14 cellular contexts compared by ENCODE assay signal in genomic region chr7:158730383-158731055, GRCh38. TPM values are rescaled to one million over a fixed set of nuclear protein-coding genes. Genes with fewer than 3 reads are reported as not detected.
DNase-seq lines count a peak whose midpoint lies in the region; ATAC-seq and TF ChIP-seq lines count a peak whose summit lies in the region.
"Had no signal": no experiment of that assay in that cellular context is flagged by ENCODE, and none has a peak within 500 bp of the region (broad histone marks: within the 10 kb centered on the region; RNA-seq: fewer than 3 reads in every experiment).

No MANE protein-coding gene starts in this region.

- H3K27me3 ChIP-seq in right lobe of liver = no peaks in the 10 kb centered on the region
- H3K27me3 ChIP-seq: body of pancreas had no signal

- DNase-seq in activated T-cell treated with anti-CD3 and anti-CD28 coated beads, Interleukin-2, amount 50 U/mL, for 24 hours = no peak
- DNase-seq in activated T-cell treated with anti-CD3 and anti-CD28 coated beads for 4 hours = no peak
- DNase-seq in activated naive CD4-positive, alpha-beta T cell treated with anti-CD3 and anti-CD28 coated beads, Interleukin-2, amount 50 U/mL, for 72 hours (ENCODE audit: low spot score in 2 of 2) = no peak
- no peak for DNase-seq in right lobe of liver
- DNase-seq in smooth muscle cell of the brain vasculature (ENCODE audit: low read depth, low spot score) = peak; percentile 46
- no peak for DNase-seq in OCI-M2 (lab: John Stamatoyannopoulos, UW; ENCODE audit: unreplicated experiment)
- DNase-seq: ACHN, body of pancreas, DMS 273 treated with DMSO at 0.1 percent for 48 hours, NCI-H524 treated with DMSO at 0.1 percent for 48 hours, T-helper 9 cell had no signal

- H3K36me3 Mint-ChIP-seq in activated T-cell treated with anti-CD3 and anti-CD28 coated beads, Interleukin-2, amount 50 U/mL, for 24 hours (ENCODE audit: low read depth) = peaks cover 59% of the 10 kb centered on the region
- H3K36me3 Mint-ChIP-seq in activated naive CD4-positive, alpha-beta T cell treated with anti-CD3 and anti-CD28 coated beads, Interleukin-2, amount 50 U/mL, for 72 hours = peaks cover under 1 to 18% of the 10 kb centered on the region in 2 donors

- H3K36me3 ChIP-seq in right lobe of liver = peaks cover 0 to 3% (median 0%) of the 10 kb centered on the region in 4 donors

- no peak for ATAC-seq in activated naive CD4-positive, alpha-beta T cell treated with anti-CD3 and anti-CD28 coated beads, Interleukin-2, amount 50 U/mL, for 72 hours
- ATAC-seq in right lobe of liver (peak; percentile 43 to 74 (median 60)), GM19395 (IDR thresholded peaks at IDR 0.05; ENCODE audit: unreplicated experiment) (no peak), HG03439 (IDR thresholded peaks at IDR 0.05; ENCODE audit: unreplicated experiment) (no peak)
- ATAC-seq: body of pancreas, left lobe of liver had no signal

- H3K4me3 Mint-ChIP-seq in activated T-cell treated with anti-CD3 and anti-CD28 coated beads, Interleukin-2, amount 50 U/mL, for 24 hours = no peak overlapping the region

- no peak overlapping the region for H3K4me3 ChIP-seq in right lobe of liver
- H3K4me3 ChIP-seq: body of pancreas had no signal

- no peak for TF ChIP-seq POLR2A in right lobe of liver (IDR thresholded peaks at IDR 0.05)

- no peaks in the 10 kb centered on the region for H3K9me3 ChIP-seq in right lobe of liver
- H3K9me3 ChIP-seq: body of pancreas had no signal

- intact Hi-C loops in right lobe of liver (cut with DNase I) = no loop called here

- H3K4me1 ChIP-seq in right lobe of liver = no peaks in the 10 kb centered on the region
- H3K4me1 ChIP-seq: body of pancreas had no signal

- no peaks in the 10 kb centered on the region for H3K27me3 Mint-ChIP-seq in activated T-cell treated with anti-CD3 and anti-CD28 coated beads, Interleukin-2, amount 50 U/mL, for 24 hours

- no peaks in the 10 kb centered on the region for H3K9me3 Mint-ChIP-seq in activated T-cell treated with anti-CD3 and anti-CD28 coated beads, Interleukin-2, amount 50 U/mL, for 24 hours
- H3K9me3 Mint-ChIP-seq in activated naive CD4-positive, alpha-beta T cell treated with anti-CD3 and anti-CD28 coated beads, Interleukin-2, amount 50 U/mL, for 72 hours = peaks cover 0 to 3% of the 10 kb centered on the region in 2 donors

- TF ChIP-seq CTCF in right lobe of liver (IDR thresholded peaks at IDR 0.05) = no peak

- peaks cover 4% of the 10 kb centered on the region for H3K4me1 Mint-ChIP-seq in activated T-cell treated with anti-CD3 and anti-CD28 coated beads, Interleukin-2, amount 50 U/mL, for 24 hours (ENCODE audit: low read depth)

- WGBS in right lobe of liver (ENCODE audit: insufficient coverage, low coverage, low lambda C conversion rate, missing lambda C conversion rate) = 66% methylated on average over 14 of the region's 18 CpGs

- H3K27ac ChIP-seq in right lobe of liver = no peak overlapping the region
- H3K27ac ChIP-seq: body of pancreas had no signal

- peak overlapping the region; percentile 6 for H3K27ac Mint-ChIP-seq in activated T-cell treated with anti-CD3 and anti-CD28 coated beads, Interleukin-2, amount 50 U/mL, for 24 hours
- H3K27ac Mint-ChIP-seq in activated naive CD4-positive, alpha-beta T cell treated with anti-CD3 and anti-CD28 coated beads, Interleukin-2, amount 50 U/mL, for 72 hours = peak overlapping the region; percentile 19 to 87

RNA-seq across cellular contexts. Expression of gene NCAPG2, which starts 25.9 kb away (rescaled TPM):
- total RNA-seq in activated naive CD4-positive, alpha-beta T cell treated with anti-CD3 and anti-CD28 coated beads, Interleukin-2, amount 50 U/mL, for 72 hours = 100 to 1,000 TPM; 129 to 205 TPM
- total RNA-seq in right lobe of liver = 1 to 10 TPM; 2.7 to 4.8 (median 4.2) TPM

Comparison
In these comparisons a context has a peak if more than half of its experiments do, and no peak if none do; other contexts are left out.
1. ATAC-seq: peak in right lobe of liver (4 of 4); none in activated naive CD4-positive, alpha-beta T cell treated with anti-CD3 and anti-CD28 coated beads, Interleukin-2, amount 50 U/mL, for 72 hours (0 of 2), GM19395 (single experiment) and HG03439 (single experiment).
2. RNA of gene NCAPG2, which starts 25.9 kb away (total RNA-seq): 129 to 205 TPM in activated naive CD4-positive, alpha-beta T cell treated with anti-CD3 and anti-CD28 coated beads, Interleukin-2, amount 50 U/mL, for 72 hours; 2.7 to 4.8 TPM in right lobe of liver; every median in the first group is over 10 times any median in the second.